ENCODE assay signal across 34 cellular contexts in the genomic region with DNA sequence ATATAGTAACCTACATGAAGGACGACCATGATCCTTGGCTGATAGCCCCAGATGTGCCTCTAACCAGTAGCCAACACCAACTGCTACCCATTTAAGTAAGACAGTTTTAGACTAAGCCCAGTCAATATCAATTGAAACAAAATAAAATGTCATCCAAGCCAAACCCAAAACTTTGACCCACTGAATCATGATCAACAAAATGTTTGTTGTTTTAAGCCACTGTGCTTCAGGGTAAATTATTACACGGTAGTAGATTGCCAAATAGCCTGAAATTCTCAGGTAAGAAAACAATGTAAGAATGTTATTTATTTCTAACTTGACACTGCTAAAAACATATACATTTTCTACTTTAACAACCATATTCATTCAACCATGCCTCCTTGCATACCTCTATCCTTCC.
"Had no signal": no experiment of that assay in that cellular context is flagged by ENCODE, and none has a peak within 500 bp of the region (broad histone marks: within the 10 kb centered on the region; RNA-seq: fewer than 3 reads in every experiment).

No MANE protein-coding gene starts in this region.

- H3K27me3 ChIP-seq: adrenal gland, body of pancreas, brain microvascular endothelial cell, breast epithelium had no signal

- DNase-seq: activated B cell treated with CpG ODN at 0.5 μM for 24 hours; activated CD4-positive, alpha-beta memory T cell treated with anti-CD3 and anti-CD28 coated beads for 36 hours; activated CD4-positive, alpha-beta T cell treated with anti-CD3 and anti-CD28 coated beads for 4 hours; activated CD4-positive, alpha-beta T cell treated with anti-CD3 and anti-CD28 coated beads, Interleukin-2, amount 10 ng/mL, durations not matched to agents 24 days and 14 days; activated CD4-positive, alpha-beta T cell treated with anti-CD3 and anti-CD28 coated beads, Interleukin-2, amount 50 U/mL, for 1 hour; activated CD4-positive, alpha-beta T cell treated with anti-CD3 and anti-CD28 coated beads, Interleukin-2, amount 50 U/mL, for 4 hours; activated CD4-positive, CD25-positive, alpha-beta regulatory T cell treated with anti-CD3 and anti-CD28 coated beads, Interleukin-2, amount 50 U/mL, for 72 hours; activated CD8-positive, alpha-beta memory T cell treated with anti-CD3 and anti-CD28 coated beads, Interleukin-2, amount 50 U/mL, for 4 hours; activated CD8-positive, alpha-beta T cell treated with anti-CD3 and anti-CD28 coated beads for 36 hours; activated effector memory CD4-positive, alpha-beta T cell treated with anti-CD3 and anti-CD28 coated beads, Interleukin-2, amount 50 U/mL, for 16 hours; activated gamma-delta T cell treated with Interleukin-2 at 50 U/mL for 16 hours; activated naive CD4-positive, alpha-beta T cell; activated naive CD4-positive, alpha-beta T cell treated with anti-CD3 and anti-CD28 coated beads for 36 hours; activated naive CD4-positive, alpha-beta T cell treated with anti-CD3 and anti-CD28 coated beads, Interleukin-2, amount 50 U/mL, for 16 hours; activated naive CD8-positive, alpha-beta T cell treated with anti-CD3 and anti-CD28 coated beads for 36 hours; activated T-cell treated with anti-CD3 and anti-CD28 coated beads for 4 hours; activated T-cell treated with anti-CD3 and anti-CD28 coated beads, Interleukin-2, amount 50 U/mL, for 1 hour; activated T-cell treated with anti-CD3 and anti-CD28 coated beads, Interleukin-2, amount 50 U/mL, for 4 hours; activated T-cell treated with anti-CD3 and anti-CD28 coated beads, Interleukin-2, amount 50 U/mL, for 72 hours; adrenal gland; amniotic stem cell; aorta; body of pancreas; brain microvascular endothelial cell; central memory CD4-positive, alpha-beta T cell; T-helper 1 cell; T-helper 2 cell; T-helper 9 cell had no signal

- H3K4me3 ChIP-seq: adrenal gland, body of pancreas, breast epithelium had no signal

- H3K9me3 ChIP-seq: adrenal gland, body of pancreas had no signal

- H3K27ac ChIP-seq: adrenal gland, body of pancreas, brain microvascular endothelial cell, breast epithelium, VCaP had no signal

- FAIRE-seq: astrocyte, TTC549 had no signal

- H3K4me1 ChIP-seq: adrenal gland, body of pancreas, breast epithelium had no signal

- ATAC-seq: activated CD8-positive, alpha-beta T cell treated with anti-CD3 and anti-CD28 coated beads for 36 hours; activated naive CD4-positive, alpha-beta T cell treated with anti-CD3 and anti-CD28 coated beads, Interleukin-2, amount 50 U/mL, for 72 hours; activated T-cell treated with anti-CD3 and anti-CD28 coated beads, Interleukin-2, amount 50 U/mL, for 4 hours; activated T-cell treated with anti-CD3 and anti-CD28 coated beads, Interleukin-2, amount 50 U/mL, for 72 hours; activated T-helper 17 cell treated with anti-CD3 and anti-CD28 coated beads, Interleukin-2, amount 50 U/mL, for 72 hours; body of pancreas had no signal

- H3K36me3 ChIP-seq: adrenal gland, brain microvascular endothelial cell, breast epithelium had no signal
